In the genomic region with DNA sequence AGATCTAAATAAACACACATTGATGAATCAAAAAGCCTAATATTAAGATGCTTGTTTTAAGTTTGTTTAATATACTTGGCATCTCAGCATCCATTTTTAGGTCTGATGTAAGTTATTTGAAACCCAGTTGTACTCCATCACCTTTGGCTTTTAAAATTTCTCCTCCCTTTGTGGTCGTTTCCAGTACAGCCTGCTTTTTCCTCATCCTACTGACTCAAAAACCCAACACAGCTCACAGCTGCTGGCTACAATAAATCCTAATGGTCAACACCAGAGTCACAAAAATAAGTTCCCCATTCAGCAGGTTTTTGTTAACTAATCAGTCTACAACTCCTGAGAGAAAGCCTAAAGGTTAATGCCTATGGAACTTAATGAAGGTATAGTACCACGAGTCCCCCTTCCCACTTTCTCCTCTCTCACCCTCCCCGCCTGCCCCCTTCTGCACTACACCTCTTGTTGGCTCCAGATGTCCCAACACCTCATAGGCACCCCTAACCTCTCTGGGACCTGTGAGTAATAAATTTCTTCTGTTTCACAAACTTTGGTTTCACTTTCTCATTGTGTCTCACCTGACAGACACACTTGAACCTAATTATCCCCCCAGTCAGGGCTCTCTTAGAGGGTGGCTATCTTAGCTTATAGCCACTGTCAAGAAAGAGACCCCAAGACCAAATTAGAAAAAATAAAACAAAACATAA, we compare ENCODE assay signal across 23 cellular contexts.
A peak's percentile ranks its signal among the peaks of the same experiment; 100 is the strongest.
DNase-seq lines count a peak whose midpoint lies in the region; ATAC-seq and TF ChIP-seq lines count a peak whose summit lies in the region.
"Had no signal": no experiment of that assay in that cellular context is flagged by ENCODE, and none has a peak within 500 bp of the region (broad histone marks: within the 10 kb centered on the region; RNA-seq: fewer than 3 reads in every experiment).

No MANE protein-coding gene starts in this region.

- no peak overlapping the region for H3K27ac ChIP-seq in osteoblast (ENCODE audit: low read depth, low read length)
- H3K27ac ChIP-seq: C4-2B had no signal

- no peak for ATAC-seq in GM21717 (IDR thresholded peaks at IDR 0.05; ENCODE audit: unreplicated experiment)
- no peak for ATAC-seq in GM19452 (IDR thresholded peaks at IDR 0.05; ENCODE audit: unreplicated experiment)
- no peak for ATAC-seq in HG03520 (IDR thresholded peaks at IDR 0.05; ENCODE audit: unreplicated experiment)
- ATAC-seq: activated T-cell treated with anti-CD3 and anti-CD28 coated beads, Interleukin-2, amount 50 U/mL, for 72 hours had no signal

- H3K79me2 ChIP-seq in osteoblast (ENCODE audit: insufficient read depth, low read length): no peaks in the 10 kb centered on the region

- H3K4me3 Mint-ChIP-seq in activated naive CD4-positive, alpha-beta T cell treated with anti-CD3 and anti-CD28 coated beads for 36 hours: no peak overlapping the region
- H3K4me3 Mint-ChIP-seq: activated naive CD4-positive, alpha-beta T cell treated with anti-CD3 and anti-CD28 coated beads, Interleukin-2, amount 50 U/mL, for 24 hours; activated T-cell treated with anti-CD3 and anti-CD28 coated beads, Interleukin-2, amount 50 U/mL, for 72 hours; central memory CD8-positive, alpha-beta T cell had no signal

- peak; percentile 5 for DNase-seq in ACHN
- DNase-seq in RPMI7951 (ENCODE audit: low read depth): peak; percentile 5
- DNase-seq in fibroblast of the aortic adventitia (ENCODE audit: low read depth): peak; percentile 20
- no peak for DNase-seq in osteoblast (ENCODE audit: insufficient read length, low spot score, missing footprints)
- no peak for DNase-seq in activated naive CD4-positive, alpha-beta T cell treated with anti-CD3 and anti-CD28 coated beads for 36 hours
- DNase-seq: activated T-cell treated with anti-CD3 and anti-CD28 coated beads, Interleukin-2, amount 50 U/mL, for 72 hours; aorta; H7; islet precursor cell; Kasumi-1; NCI-H1092 treated with DMSO at 0.1 percent for 48 hours; NCI-H1930; NCI-H226; NCI-H748 treated with DMSO at 0.1 percent for 48 hours; SHP77 treated with DMSO at 0.1 percent for 48 hours; trophoblast cell had no signal

- in situ Hi-C loops in ACHN (cut with HindIII; ENCODE audit: low pct_ligation_motif_present, low pct_unique_long_range_greater_than_20kb, low sequenced_read_pairs): no loop called here

- no peaks in the 10 kb centered on the region for H4K20me1 ChIP-seq in osteoblast (ENCODE audit: insufficient read depth, low read length)

- no peaks in the 10 kb centered on the region for H3K4me1 Mint-ChIP-seq in activated naive CD4-positive, alpha-beta T cell treated with anti-CD3 and anti-CD28 coated beads for 36 hours (ENCODE audit: low read depth)
- H3K4me1 Mint-ChIP-seq: activated naive CD4-positive, alpha-beta T cell treated with anti-CD3 and anti-CD28 coated beads, Interleukin-2, amount 50 U/mL, for 24 hours had no signal

- no peaks in the 10 kb centered on the region for H3K27me3 ChIP-seq in osteoblast (ENCODE audit: insufficient read depth, low read length)
- H3K27me3 ChIP-seq: ovary had no signal

- H3K4me1 ChIP-seq in osteoblast (ENCODE audit: insufficient read depth, low read length): peaks cover 19% of the 10 kb centered on the region

- H3K4me3 ChIP-seq in fibroblast of the aortic adventitia (ENCODE audit: low read depth, low read length) (peak overlapping the region; percentile 7), osteoblast (ENCODE audit: insufficient read depth, low read length) (peak overlapping the region; percentile 39)
- H3K4me3 ChIP-seq: ovary had no signal

- CTCF ChIA-PET in activated naive CD4-positive, alpha-beta T cell treated with anti-CD3 and anti-CD28 coated beads for 36 hours (lab: Charles Lee): no interaction called here

- H3K9me3 Mint-ChIP-seq in activated naive CD4-positive, alpha-beta T cell treated with anti-CD3 and anti-CD28 coated beads for 36 hours: peaks cover 12% of the 10 kb centered on the region

- intact Hi-C loops in activated naive CD4-positive, alpha-beta T cell treated with anti-CD3 and anti-CD28 coated beads for 36 hours (cut with micrococcal nuclease): no loop called here

- peak overlapping the region; percentile 67 for H3K4me2 ChIP-seq in osteoblast (ENCODE audit: insufficient read depth, low read length)

- H3K36me3 ChIP-seq in osteoblast (ENCODE audit: insufficient read depth, low read length): no peaks in the 10 kb centered on the region
- H3K36me3 ChIP-seq: ovary had no signal

- peaks cover 3% of the 10 kb centered on the region for H3K9me3 ChIP-seq in osteoblast (ENCODE audit: low read depth, low read length)
- H3K9me3 ChIP-seq: ovary had no signal

- H3K36me3 Mint-ChIP-seq in activated naive CD4-positive, alpha-beta T cell treated with anti-CD3 and anti-CD28 coated beads for 36 hours (ENCODE audit: low read depth): no peaks in the 10 kb centered on the region
- H3K36me3 Mint-ChIP-seq: activated naive CD4-positive, alpha-beta T cell treated with anti-CD3 and anti-CD28 coated beads, Interleukin-2, amount 50 U/mL, for 24 hours had no signal

- no peaks in the 10 kb centered on the region for H3K27me3 Mint-ChIP-seq in activated naive CD4-positive, alpha-beta T cell treated with anti-CD3 and anti-CD28 coated beads for 36 hours (ENCODE audit: low read depth)
- H3K27me3 Mint-ChIP-seq: activated naive CD4-positive, alpha-beta T cell treated with anti-CD3 and anti-CD28 coated beads, Interleukin-2, amount 50 U/mL, for 24 hours had no signal

- TF ChIP-seq CTCF in fibroblast of the aortic adventitia (IDR thresholded peaks at IDR 0.05; ENCODE audit: insufficient read depth, low read length) (no peak), osteoblast (IDR thresholded peaks at IDR 0.05; ENCODE audit: extremely low read depth, low read depth, low read length) (no peak)

- H3K27ac Mint-ChIP-seq in activated naive CD4-positive, alpha-beta T cell treated with anti-CD3 and anti-CD28 coated beads for 36 hours: no peak overlapping the region
- H3K27ac Mint-ChIP-seq: activated naive CD4-positive, alpha-beta T cell treated with anti-CD3 and anti-CD28 coated beads, Interleukin-2, amount 50 U/mL, for 24 hours; activated T-cell treated with anti-CD3 and anti-CD28 coated beads, Interleukin-2, amount 50 U/mL, for 72 hours had no signal

- H2AFZ ChIP-seq in osteoblast (ENCODE audit: low read length): peak overlapping the region; percentile 57

Comparison
In these comparisons a context has a peak if more than half of its experiments do, and no peak if none do; other contexts are left out.
1. DNase-seq: peak in ACHN (single experiment), RPMI7951 (single experiment) and fibroblast of the aortic adventitia (single experiment); none in osteoblast (single experiment) and activated naive CD4-positive, alpha-beta T cell treated with anti-CD3 and anti-CD28 coated beads for 36 hours (single experiment).